22 cellular contexts compared by ENCODE assay signal in genomic region chr14:103318750-103319419, GRCh38. TPM values are rescaled to one million over a fixed set of nuclear protein-coding genes. Genes with fewer than 3 reads are reported as not detected.
DNase-seq lines count a peak whose midpoint lies in the region; ATAC-seq, FAIRE-seq and TF ChIP-seq lines count a peak whose summit lies in the region.
"Had no signal": no experiment of that assay in that cellular context is flagged by ENCODE, and none has a peak within 500 bp of the region (broad histone marks: within the 10 kb centered on the region; RNA-seq: fewer than 3 reads in every experiment).

No MANE protein-coding gene starts in this region.

- ATAC-seq in GM19395 (IDR thresholded peaks at IDR 0.05; ENCODE audit: unreplicated experiment) (peak; percentile 42), HG02642 (IDR thresholded peaks at IDR 0.05; ENCODE audit: poor library complexity, unreplicated experiment) (peak; percentile 34), HG03354 (IDR thresholded peaks at IDR 0.05; ENCODE audit: poor library complexity, severe bottlenecking, unreplicated experiment) (peak; percentile 45), aorta (ENCODE audit: low FRiP score) (no peak)
- ATAC-seq: gastrocnemius medialis; natural killer cell treated with Interleukin-12 subunit alpha and Interleukin-12 subunit beta and Interleukin-15 and Interleukin-18, amount 100 ng/mL, for 72 hours; stimulated activated naive CD8-positive, alpha-beta T cell treated with anti-CD3 and anti-CD28 coated beads, Interleukin-15, Interleukin-2, amounts not matched to agents 100 U/mL and 50 U/mL, for 24 hours had no signal

- DNase-seq in H1 (ENCODE audit: low read depth in 1 of 2, low spot score in 2 of 2) (no peak), SKM-1 (lab: John Stamatoyannopoulos, UW; ENCODE audit: unreplicated experiment) (no peak), aorta (no peak), NCI-H345 treated with DMSO at 0.1 percent for 48 hours (lab: John Stamatoyannopoulos, UW; ENCODE audit: unreplicated experiment) (no peak), left ventricle myocardium inferior (no peak)
- DNase-seq: activated CD4-positive, alpha-beta memory T cell treated with anti-CD3 and anti-CD28 coated beads for 36 hours; activated T-cell treated with anti-CD3 and anti-CD28 coated beads for 4 hours; DND-41; gastrocnemius medialis; kidney glomerular epithelial cell; NCI-H1417; NCI-H69; PC-9; SJCRH30; stimulated activated CD4-positive, alpha-beta T cell treated with anti-CD3 and anti-CD28 coated beads, Interleukin-2, amount 100 ng/mL, for 24 hours; stimulated activated naive CD8-positive, alpha-beta T cell treated with anti-CD3 and anti-CD28 coated beads, Interleukin-15, Interleukin-2, amounts not matched to agents 100 U/mL and 50 U/mL, for 24 hours; T-helper 2 cell had no signal

- TF ChIP-seq CTCF in H1 (IDR thresholded peaks at IDR 0.05; ENCODE audit: control extremely low read depth in 1 of 3, insufficient read depth in 1 of 3, low read depth in 1 of 3, low read length in 3 of 3), result no peak
- TF ChIP-seq CTCF in left ventricle myocardium inferior (IDR thresholded peaks at IDR 0.05; ENCODE audit: borderline replicate concordance), result no peak

- H2BK20ac ChIP-seq in H1 (ENCODE audit: low read length), result 0 out of 2 replicates have a peak overlapping the region, but pooled peaks have one; percentile 18

- no peak for TF ChIP-seq POLR2A in H1 (IDR thresholded peaks at IDR 0.05; ENCODE audit: control extremely low read depth in 1 of 2, low read depth in 2 of 2, low read length in 2 of 2)

- H3K23me2 ChIP-seq in H1 (ENCODE audit: low read depth, low read length), result no peaks in the 10 kb centered on the region

- H2BK12ac ChIP-seq in H1 (ENCODE audit: low read depth, low read length), result peak overlapping the region; percentile 39; the same call in 1 of the 2 replicates

- no peak overlapping the region for H2BK5ac ChIP-seq in H1 (ENCODE audit: low read depth, low read length)

- H4K8ac ChIP-seq in H1 (ENCODE audit: extremely low read depth, insufficient read depth, low read length), result no peak overlapping the region

- no peaks in the 10 kb centered on the region for H3K9me3 ChIP-seq in H1 (ENCODE audit: insufficient read depth in 2 of 2, low read depth in 1 of 2, low read length in 1 of 2)
- no peaks in the 10 kb centered on the region for H3K9me3 ChIP-seq in aorta (ENCODE audit: control insufficient read depth, low read length)
- no peaks in the 10 kb centered on the region for H3K9me3 ChIP-seq in left ventricle myocardium inferior (replicated peaks)
- H3K9me3 ChIP-seq: gastrocnemius medialis, SJCRH30, tibial nerve had no signal

- H3K4ac ChIP-seq in H1 (replicated peaks; ENCODE audit: insufficient read length, low read depth, low read length), result no peak overlapping the region

- peaks cover 4 to 17% (median 7%) of the 10 kb centered on the region in 4 experiments for H3K4me1 ChIP-seq in H1 (replicated peaks in 1 of 4; ENCODE audit: control insufficient read depth in 3 of 4, insufficient read depth in 4 of 4, low read length in 3 of 4)
- no peaks in the 10 kb centered on the region for H3K4me1 ChIP-seq in aorta (ENCODE audit: control insufficient read depth in 1 of 2, insufficient read depth in 2 of 2, low read length in 2 of 2)
- H3K4me1 ChIP-seq in left ventricle myocardium inferior, result peaks cover 15% of the 10 kb centered on the region
- H3K4me1 ChIP-seq: SJCRH30, tibial nerve had no signal

- H2AK5ac ChIP-seq in H1 (ENCODE audit: low read depth, low read length), result no peak overlapping the region

- no peak overlapping the region for H3K4me2 ChIP-seq in H1 (ENCODE audit: insufficient read depth in 1 of 2, low read depth in 2 of 2, low read length in 2 of 2)
- H3K4me2 ChIP-seq: PC-9 had no signal

- no peaks in the 10 kb centered on the region for H3K79me1 ChIP-seq in H1 (ENCODE audit: low read depth, low read length)

- CTCF ChIA-PET in H1 (lab: Charles Lee; ENCODE audit: partially characterized antibody), result interaction anchor here (0.9 kb wide), 1 partner anchor 17 kb away, joined by 3 read pairs; no protein-coding TSS in a partner anchor

- H3K27ac ChIP-seq in H1 (ENCODE audit: low read depth, low read length) (no peak overlapping the region), aorta (ENCODE audit: low read depth in 1 of 2, low read length in 2 of 2) (no peak overlapping the region), left ventricle myocardium inferior (replicated peaks) (no peak overlapping the region)
- H3K27ac ChIP-seq: gastrocnemius medialis, PC-9, SJCRH30, tibial nerve had no signal

- H3K36me3 ChIP-seq in H1 (ENCODE audit: control insufficient read depth in 2 of 4, insufficient read depth in 4 of 4, low read length in 3 of 4), result no peaks in the 10 kb centered on the region
- H3K36me3 ChIP-seq in aorta (ENCODE audit: control insufficient read depth in 1 of 2, insufficient read depth in 2 of 2, low read length in 1 of 2), result no peaks in the 10 kb centered on the region
- no peaks in the 10 kb centered on the region for H3K36me3 ChIP-seq in left ventricle myocardium inferior
- H3K36me3 ChIP-seq: gastrocnemius medialis, SJCRH30, tibial nerve had no signal

- no peak overlapping the region for H3K56ac ChIP-seq in H1 (replicated peaks; ENCODE audit: insufficient read length, low read depth, low read length)

- no peak for FAIRE-seq in H1 (lab: Jason Lieb, UNC)

- no peak overlapping the region for H3K9ac ChIP-seq in H1 (replicated peaks in 1 of 4; ENCODE audit: extremely low read depth in 1 of 4, low read depth in 3 of 4, low read length in 3 of 4)

- no peak overlapping the region for H3K23ac ChIP-seq in H1 (ENCODE audit: insufficient read length)

- TF ChIP-seq RAD21 in H1 (IDR thresholded peaks at IDR 0.05 in 1 of 2, conservative IDR thresholded peaks at IDR 0.05 in 1 of 2; ENCODE audit: low read depth in 2 of 2, low read length in 2 of 2), result no peak

- H3K18ac ChIP-seq in H1 (ENCODE audit: extremely low read depth, low read length), result no peak overlapping the region

- H2AFZ ChIP-seq in H1 (ENCODE audit: low read length), result peak overlapping the region; percentile 93; the same call in 1 of the 2 replicates
- H2AFZ ChIP-seq: PC-9 had no signal

- intact Hi-C loops in aorta (cut with DNase I) (no loop called here), left ventricle myocardium inferior (cut with micrococcal nuclease) (no loop called here)

- no peak for TF ChIP-seq EP300 in H1 (IDR thresholded peaks at IDR 0.05; ENCODE audit: borderline replicate concordance in 1 of 2, low read depth in 2 of 2, low read length in 2 of 2)

- H4K20me1 ChIP-seq in H1 (replicated peaks in 1 of 2; ENCODE audit: control insufficient read depth in 1 of 2, insufficient read depth in 2 of 2, low read length in 2 of 2), result no peaks in the 10 kb centered on the region

- H3K4me3 ChIP-seq in H1 (ENCODE audit: extremely low read depth in 1 of 4, insufficient read depth in 2 of 4, low read depth in 3 of 4, low read length in 4 of 4) (no peak overlapping the region), aorta (ENCODE audit: low read length in 2 of 2) (no peak overlapping the region), left ventricle myocardium inferior (no peak overlapping the region)
- H3K4me3 ChIP-seq: gastrocnemius medialis, PC-9, SJCRH30, tibial nerve had no signal

- H3K79me2 ChIP-seq in H1 (ENCODE audit: control insufficient read depth in 1 of 2, insufficient read depth in 2 of 2, low read length in 2 of 2), result no peaks in the 10 kb centered on the region

- 70% methylated on average over 6 of the region's 6 CpGs; no CpG with 5 or more reads in 1 of the 2 experiments for WGBS in H1 (ENCODE audit: extremely low coverage in 1 of 2, insufficient coverage in 1 of 2, insufficient read length in 1 of 2, insufficient replicate concordance in 2 of 2, low coverage in 1 of 2, low lambda C conversion rate in 2 of 2, missing lambda C conversion rate in 1 of 2), 2 experiments
- 75 to 85% methylated on average over 6 of the region's 6 CpGs for WGBS in aorta, 2 donors

- H3K27me3 ChIP-seq in H1 (replicated peaks in 1 of 4; ENCODE audit: control insufficient read depth in 3 of 4, extremely low read depth in 1 of 4, insufficient read depth in 3 of 4, low read length in 3 of 4), result no peaks in the 10 kb centered on the region
- H3K27me3 ChIP-seq in aorta (ENCODE audit: control insufficient read depth in 1 of 2, insufficient read depth in 2 of 2, low read length in 1 of 2), result no peaks in the 10 kb centered on the region
- peaks cover 25% of the 10 kb centered on the region for H3K27me3 ChIP-seq in left ventricle myocardium inferior (ENCODE audit: low read depth)
- H3K27me3 ChIP-seq: gastrocnemius medialis had no signal

- H4K5ac ChIP-seq in H1 (ENCODE audit: insufficient read length, low read depth, low read length), result no peak overlapping the region

- H3K14ac ChIP-seq in H1 (ENCODE audit: insufficient read length), result no peak overlapping the region

- H2BK15ac ChIP-seq in H1 (ENCODE audit: low read length), result no peak overlapping the region

- POLR2A ChIA-PET in H1 (lab: Charles Lee; ENCODE audit: partially characterized antibody), result interaction anchor here (0.7 to 15.8 kb wide), 2 partner anchors 9 to 22 kb away, joined by 3 to 229 read pairs; partner anchors contain the start of gene EIF5

- H2BK120ac ChIP-seq in H1 (replicated peaks; ENCODE audit: low read depth, low read length), result no peak overlapping the region

- H4K91ac ChIP-seq in H1 (replicated peaks; ENCODE audit: insufficient read length, low read length), result no peak overlapping the region

TF ChIP-seq in H1, 55 proteins besides CTCF, POLR2A, EP300 and RAD21:
- TF ChIP-seq HDAC6 (IDR thresholded peaks at IDR 0.05; ENCODE audit: low read depth, low read length) (no peak), TCF12 (IDR thresholded peaks at IDR 0.05; ENCODE audit: low read depth, low read length) (no peak)

RNA-seq across cellular contexts. Expression of gene EIF5, which starts 15.2 kb away (rescaled TPM):
- total RNA-seq in H1 (2021; fragmentation: NEBNext Ultra II Directional; extraction: Animal tissue kit (Norgen Biotek cat#: 25700)), result 323 and 328 TPM in 2 replicates
- polyA plus RNA-seq in H1 (2011; rRNA removed) (179 and 184 TPM in 2 replicates), aorta (100 to 1,000 TPM in 1 of 2 donors, 10 to 100 TPM in 1; 93.1 to 139 TPM)
- 254 TPM for polyA plus RNA-seq in H1 (2011; cell fraction: cytosol; rRNA removed)
- 169 TPM for polyA plus RNA-seq in H1 (2011; cell fraction: nucleus; rRNA removed)
- polyA plus RNA-seq in H1 (2012, experiment 1 of 2), result 243 to 415 TPM (median 345 TPM) in 4 replicates
- polyA plus RNA-seq in H1 (2012, experiment 2 of 2), result 24.0 TPM
- 314 TPM for polyA plus RNA-seq in H1 (2013, experiment 1 of 2)
- 325 TPM for polyA plus RNA-seq in H1 (2013, experiment 2 of 2)
- 277 and 334 TPM in 2 replicates for polyA minus RNA-seq in H1 (2011; rRNA and poly(A)+ RNA removed)
- 213 TPM for polyA minus RNA-seq in H1 (2011; cell fraction: cytosol; rRNA and poly(A)+ RNA removed)
- polyA minus RNA-seq in H1 (2011; cell fraction: nucleus; rRNA and poly(A)+ RNA removed), result 361 TPM
- total RNA-seq in aorta (100 to 1,000 TPM; 202 to 218 TPM), left ventricle myocardium inferior (260 TPM)
